22 cellular contexts compared by ENCODE assay signal in the genomic region with DNA sequence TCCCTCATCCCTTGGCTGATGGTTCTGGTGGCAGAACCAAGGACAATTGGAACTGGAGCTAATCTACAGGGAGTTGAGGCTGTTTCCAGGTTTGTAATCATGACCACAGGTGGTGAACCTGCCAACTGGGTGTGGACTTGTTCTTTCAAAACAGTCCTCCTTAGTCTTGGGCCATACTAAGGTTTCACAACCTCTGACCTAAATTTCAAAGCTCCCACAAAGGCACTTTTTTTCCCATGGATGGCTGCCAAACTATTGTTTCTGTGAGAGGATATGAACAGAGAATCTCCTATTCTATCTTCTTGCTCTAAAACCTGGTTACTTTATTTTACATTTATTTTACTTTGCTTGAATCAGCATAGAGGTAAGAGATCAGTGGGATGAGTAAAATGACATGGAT.
DNase-seq lines count a peak whose midpoint lies in the region; ATAC-seq, FAIRE-seq and TF ChIP-seq lines count a peak whose summit lies in the region.
"Had no signal": no experiment of that assay in that cellular context is flagged by ENCODE, and none has a peak within 500 bp of the region (broad histone marks: within the 10 kb centered on the region; RNA-seq: fewer than 3 reads in every experiment).

No MANE protein-coding gene starts in this region.

- H3K4me1 Mint-ChIP-seq in MCF 10A (ENCODE audit: insufficient read depth, unreplicated experiment) (no peaks in the 10 kb centered on the region), GM23338 (no peaks in the 10 kb centered on the region)
- H3K4me1 Mint-ChIP-seq: B cell had no signal

- TF ChIP-seq CTCF in MCF 10A (IDR thresholded peaks at IDR 0.05; ENCODE audit: unreplicated experiment) (no peak), bronchial epithelial cell (IDR thresholded peaks at IDR 0.05; ENCODE audit: insufficient read depth, low read length, severe bottlenecking) (no peak), osteoblast (IDR thresholded peaks at IDR 0.05; ENCODE audit: extremely low read depth, low read depth, low read length) (no peak), smooth muscle cell (IDR thresholded peaks at IDR 0.05; ENCODE audit: borderline replicate concordance, insufficient read depth, poor library complexity, severe bottlenecking) (no peak), GM23338 (conservative IDR thresholded peaks at IDR 0.05; ENCODE audit: low read depth in 2 of 2) (no peak)

- H3K36me3 ChIP-seq in bronchial epithelial cell (ENCODE audit: control insufficient read depth, insufficient read depth, low read length), result no peaks in the 10 kb centered on the region
- no peaks in the 10 kb centered on the region for H3K36me3 ChIP-seq in osteoblast (ENCODE audit: insufficient read depth, low read length)
- H3K36me3 ChIP-seq in smooth muscle cell (ENCODE audit: low read depth), result no peaks in the 10 kb centered on the region
- H3K36me3 ChIP-seq in GM23338 (ENCODE audit: insufficient read depth), result no peaks in the 10 kb centered on the region; the same call in 1 of the 2 replicates
- H3K36me3 ChIP-seq: BLaER1 treated with 17β-estradiol and CSF1 and Interleukin-3, amounts not matched to agents 10 nM and 100 nM had no signal

- peak; percentile 68 for FAIRE-seq in bronchial epithelial cell (lab: Jason Lieb, UNC)
- FAIRE-seq: A549, D721Med, G401.6, GM12891, GM19239 had no signal

- no peaks in the 10 kb centered on the region for H4K20me1 ChIP-seq in osteoblast (ENCODE audit: insufficient read depth, low read length)
- H4K20me1 ChIP-seq in smooth muscle cell (ENCODE audit: low read depth), result no peaks in the 10 kb centered on the region
- no peaks in the 10 kb centered on the region for H4K20me1 ChIP-seq in GM23338 (replicated peaks; ENCODE audit: insufficient read depth)
- H4K20me1 ChIP-seq: BLaER1 treated with 17β-estradiol and CSF1 and Interleukin-3, amounts not matched to agents 10 nM and 100 nM had no signal

- H3K4me2 ChIP-seq in osteoblast (ENCODE audit: insufficient read depth, low read length) (no peak overlapping the region), smooth muscle cell (no peak overlapping the region), GM23338 (no peak overlapping the region)
- H3K4me2 ChIP-seq: A549; BLaER1 treated with 17β-estradiol and CSF1 and Interleukin-3, amounts not matched to agents 10 nM and 100 nM had no signal

- H3K36me3 Mint-ChIP-seq in MCF 10A (ENCODE audit: insufficient read depth, unreplicated experiment) (no peaks in the 10 kb centered on the region), GM23338 (ENCODE audit: low read depth) (peaks cover 22% of the 10 kb centered on the region)
- H3K36me3 Mint-ChIP-seq: CD8-positive, alpha-beta T cell had no signal

- intact Hi-C loops in MCF 10A (cut with micrococcal nuclease), result no loop called here

- no peak overlapping the region for H3K4me3 ChIP-seq in bronchial epithelial cell (ENCODE audit: low read depth, low read length)
- no peak overlapping the region for H3K4me3 ChIP-seq in osteoblast (ENCODE audit: insufficient read depth, low read length)
- H3K4me3 ChIP-seq in smooth muscle cell, result no peak overlapping the region
- no peak overlapping the region for H3K4me3 ChIP-seq in GM23338
- H3K4me3 ChIP-seq: A549; BLaER1 treated with 17β-estradiol and CSF1 and Interleukin-3, amounts not matched to agents 10 nM and 100 nM had no signal

- peaks cover 10% of the 10 kb centered on the region for H3K9me3 ChIP-seq in osteoblast (ENCODE audit: low read depth, low read length)
- no peaks in the 10 kb centered on the region for H3K9me3 ChIP-seq in smooth muscle cell (replicated peaks; ENCODE audit: low read depth)
- H3K9me3 ChIP-seq: Caco-2 had no signal

- ATAC-seq in HG03159 (IDR thresholded peaks at IDR 0.05; ENCODE audit: unreplicated experiment) (no peak), GM23338 (no peak)
- ATAC-seq: A549; CD8-positive, alpha-beta T cell had no signal

- H3K9me3 Mint-ChIP-seq in MCF 10A (ENCODE audit: unreplicated experiment) (peaks cover 18% of the 10 kb centered on the region), GM23338 (peaks cover 23% of the 10 kb centered on the region)

- H3K27me3 Mint-ChIP-seq in MCF 10A (ENCODE audit: insufficient read depth, unreplicated experiment) (no peaks in the 10 kb centered on the region), GM23338 (ENCODE audit: insufficient read depth, low read depth, poor library complexity) (no peaks in the 10 kb centered on the region)
- H3K27me3 Mint-ChIP-seq: B cell; CD4-positive, alpha-beta T cell had no signal

- POLR2A ChIA-PET in MCF 10A (lab: Yijun Ruan, JAX), result no interaction called here

- BruUV-seq in MCF 10A (replicated peaks; lab: Mats Ljungman, UMichigan), result no TSS peak

- H3K27me3 ChIP-seq in bronchial epithelial cell (ENCODE audit: control insufficient read depth, insufficient read depth, low read length) (no peaks in the 10 kb centered on the region), osteoblast (ENCODE audit: insufficient read depth, low read length) (no peaks in the 10 kb centered on the region), smooth muscle cell (ENCODE audit: low read depth) (no peaks in the 10 kb centered on the region), GM23338 (ENCODE audit: insufficient read depth) (no peaks in the 10 kb centered on the region)
- H3K27me3 ChIP-seq: BLaER1 treated with 17β-estradiol and CSF1 and Interleukin-3, amounts not matched to agents 10 nM and 100 nM had no signal

- 0 out of 2 replicates have a peak, but pooled peaks cover 2% of the 10 kb centered on the region for H3K9me2 ChIP-seq in GM23338 (ENCODE audit: insufficient read depth)

- H2AFZ ChIP-seq in osteoblast (ENCODE audit: low read length), result no peak overlapping the region
- no peak overlapping the region for H2AFZ ChIP-seq in smooth muscle cell (ENCODE audit: low read depth)
- no peak overlapping the region for H2AFZ ChIP-seq in GM23338

- H3K4me1 ChIP-seq in osteoblast (ENCODE audit: insufficient read depth, low read length) (no peaks in the 10 kb centered on the region), smooth muscle cell (ENCODE audit: low read depth) (no peaks in the 10 kb centered on the region), GM23338 (ENCODE audit: insufficient read depth) (no peaks in the 10 kb centered on the region)
- H3K4me1 ChIP-seq: A549; BLaER1 treated with 17β-estradiol and CSF1 and Interleukin-3, amounts not matched to agents 10 nM and 100 nM; Caco-2 had no signal

- H3K27ac Mint-ChIP-seq in MCF 10A (ENCODE audit: low read depth, unreplicated experiment), result no peak overlapping the region
- H3K27ac Mint-ChIP-seq in GM23338, result no peak overlapping the region
- H3K27ac Mint-ChIP-seq: B cell; CD4-positive, alpha-beta T cell; CD8-positive, alpha-beta T cell had no signal

- H3K9ac ChIP-seq in smooth muscle cell (ENCODE audit: low read depth), result no peak overlapping the region
- H3K9ac ChIP-seq: BLaER1 treated with 17β-estradiol and CSF1 and Interleukin-3, amounts not matched to agents 10 nM and 100 nM had no signal

- no peak overlapping the region for H3K27ac ChIP-seq in osteoblast (ENCODE audit: low read depth, low read length)
- H3K27ac ChIP-seq in smooth muscle cell (ENCODE audit: low read depth), result no peak overlapping the region
- no peak overlapping the region for H3K27ac ChIP-seq in GM23338 (ENCODE audit: low read depth)
- H3K27ac ChIP-seq: 22Rv1; A549; BLaER1 treated with 17β-estradiol and CSF1 and Interleukin-3, amounts not matched to agents 10 nM and 100 nM; C4-2B had no signal

- H3K4me3 Mint-ChIP-seq in MCF 10A (ENCODE audit: unreplicated experiment) (no peak overlapping the region), GM23338 (no peak overlapping the region)
- H3K4me3 Mint-ChIP-seq: B cell; CD4-positive, alpha-beta T cell; CD8-positive, alpha-beta T cell had no signal

- DNase-seq in MCF 10A (ENCODE audit: unreplicated experiment) (peak; percentile 94), bronchial epithelial cell (ENCODE audit: low read depth) (no peak), osteoblast (ENCODE audit: insufficient read length, low spot score, missing footprints) (peak; percentile 14), smooth muscle cell (lab: John Stamatoyannopoulos, UW; ENCODE audit: unreplicated experiment) (no peak), GM23338 (ENCODE audit: low spot score) (no peak)
- DNase-seq: AML-193; Caco-2; Calu3; CD4-positive, alpha-beta T cell; CD8-positive, alpha-beta T cell; DMS79 treated with DMSO at 0.1 percent for 48 hours; GF-D8 had no signal

- H3K79me2 ChIP-seq in osteoblast (ENCODE audit: insufficient read depth, low read length) (no peaks in the 10 kb centered on the region), smooth muscle cell (ENCODE audit: low read depth) (no peaks in the 10 kb centered on the region), GM23338 (replicated peaks; ENCODE audit: insufficient read depth) (no peaks in the 10 kb centered on the region)

- no peaks in the 10 kb centered on the region for H3F3A ChIP-seq in smooth muscle cell (ENCODE audit: low read depth)
- no peaks in the 10 kb centered on the region for H3F3A ChIP-seq in GM23338 (replicated peaks; ENCODE audit: low read depth)

- CTCF ChIA-PET in MCF 10A (lab: Yijun Ruan, JAX), result no interaction called here

TF ChIP-seq in GM23338, 12 proteins besides CTCF, POLR2A, EP300 and RAD21 (continues in another document):
- TF ChIP-seq JUNB (IDR thresholded peaks at IDR 0.05; ENCODE audit: unreplicated experiment), result no peak
- TF ChIP-seq EZH2phosphoT487 (IDR thresholded peaks at IDR 0.05; ENCODE audit: unreplicated experiment), result no peak
- no peak for TF ChIP-seq POLR2AphosphoS5 (IDR thresholded peaks at IDR 0.05; ENCODE audit: low read depth)

Comparison
In these comparisons a context has a peak if more than half of its experiments do, and no peak if none do; other contexts are left out.
1. DNase-seq: peak in MCF 10A (single experiment) and osteoblast (single experiment); none in bronchial epithelial cell (single experiment), smooth muscle cell (single experiment) and GM23338 (single experiment).